ENCODE assay signal across 1 cellular context in genomic region chr16:31177136-31177535, GRCh38.
TF ChIP-seq lines count a peak whose summit lies in the region.

No MANE protein-coding gene starts in this region.

TF ChIP-seq in H1, 55 proteins besides CTCF, POLR2A, EP300 and RAD21:
- TF ChIP-seq ATF3 (IDR thresholded peaks at IDR 0.05; ENCODE audit: insufficient read depth, low read depth, low read length) (no peak), TEAD4 (IDR thresholded peaks at IDR 0.05; ENCODE audit: low read depth, low read length) (no peak), JUND (IDR thresholded peaks at IDR 0.05; ENCODE audit: low read length) (no peak), SUZ12 (IDR thresholded peaks at IDR 0.05; ENCODE audit: low read length) (no peak), CHD2 (IDR thresholded peaks at IDR 0.05; ENCODE audit: low read length) (no peak), GTF2F1 (IDR thresholded peaks at IDR 0.05; ENCODE audit: borderline replicate concordance, low read depth, low read length) (no peak), KDM4A (IDR thresholded peaks at IDR 0.05; ENCODE audit: low read depth, low read length, severe bottlenecking) (no peak), KDM1A (IDR thresholded peaks at IDR 0.05; ENCODE audit: borderline replicate concordance, low read length) (no peak)
